Comparison of ENCODE assay signal across 18 cellular contexts in genomic region chr13:94947392-94947791, GRCh38.
A peak's percentile ranks its signal among the peaks of the same experiment; 100 is the strongest.
DNase-seq lines count a peak whose midpoint lies in the region; TF ChIP-seq lines count a peak whose summit lies in the region.
"Had no signal": no experiment of that assay in that cellular context is flagged by ENCODE, and none has a peak within 500 bp of the region (broad histone marks: within the 10 kb centered on the region; RNA-seq: fewer than 3 reads in every experiment).

No MANE protein-coding gene starts in this region.

- no peak overlapping the region for H3K27ac Mint-ChIP-seq in CD8-positive, alpha-beta memory T cell

- CTCF ChIA-PET in CD8-positive, alpha-beta memory T cell (lab: Charles Lee) = no interaction called here

- peaks cover 0 to 5% (median 0%) of the 10 kb centered on the region in 5 donors for H3K9me3 Mint-ChIP-seq in CD8-positive, alpha-beta memory T cell

- H3K4me1 ChIP-seq in tibial artery = no peaks in the 10 kb centered on the region
- H3K4me1 ChIP-seq in CD8-positive, alpha-beta memory T cell (ENCODE audit: insufficient read depth, low read length) = no peaks in the 10 kb centered on the region
- H3K4me1 ChIP-seq: A549; BLaER1 treated with 17β-estradiol and CSF1 and Interleukin-3, amounts not matched to agents 10 nM and 100 nM had no signal

- POLR2A ChIA-PET in CD8-positive, alpha-beta memory T cell (lab: Charles Lee) = no interaction called here

- intact Hi-C loops in tibial artery (cut with DNase I; ENCODE audit: low total_unique reads) = no loop called here

- DNase-seq in NCI-H1436 (lab: John Stamatoyannopoulos, UW) = peak; percentile 7
- DNase-seq in NCI-H1436 treated with DMSO at 0.1 percent for 48 hours (lab: John Stamatoyannopoulos, UW) = no peak
- peak; percentile 65 for DNase-seq in NCI-H345 treated with DMSO at 0.1 percent for 48 hours (lab: John Stamatoyannopoulos, UW; ENCODE audit: unreplicated experiment)
- no peak for DNase-seq in substantia nigra (lab: John Stamatoyannopoulos, UW)
- no peak for DNase-seq in tibial artery
- no peak for DNase-seq in COLO668 (lab: John Stamatoyannopoulos, UW; ENCODE audit: unreplicated experiment)
- no peak for DNase-seq in CD8-positive, alpha-beta memory T cell
- DNase-seq: DMS 273 treated with DMSO at 0.1 percent for 48 hours; GDM1; KBM-7; NCI-H2029; NCI-H524; NK-92 treated with Interleukin-12 subunit alpha and Interleukin-12 subunit beta, amount 100 ng/mL, for 24 hours; PC-9 had no signal

- peak overlapping the region; percentile 30 for H3K27ac ChIP-seq in cingulate gyrus (ENCODE audit: low read depth, low read length)
- H3K27ac ChIP-seq in substantia nigra (ENCODE audit: low read depth, low read length, poor library complexity, severe bottlenecking) = peak overlapping the region; percentile 31
- H3K27ac ChIP-seq in tibial artery = no peak overlapping the region
- no peak overlapping the region for H3K27ac ChIP-seq in CD8-positive, alpha-beta memory T cell (ENCODE audit: low read depth, low read length)
- H3K27ac ChIP-seq: A549; BLaER1 treated with 17β-estradiol and CSF1 and Interleukin-3, amounts not matched to agents 10 nM and 100 nM; PC-9 had no signal

- H3K36me3 Mint-ChIP-seq in CD8-positive, alpha-beta memory T cell = no peaks in the 10 kb centered on the region

- TF ChIP-seq CTCF in tibial artery (IDR thresholded peaks at IDR 0.05) = no peak

- H3K4me3 ChIP-seq in tibial artery = no peak overlapping the region
- no peak overlapping the region for H3K4me3 ChIP-seq in CD8-positive, alpha-beta memory T cell (ENCODE audit: low read length)
- H3K4me3 ChIP-seq: A549; BLaER1 treated with 17β-estradiol and CSF1 and Interleukin-3, amounts not matched to agents 10 nM and 100 nM; GM12878; PC-9 had no signal

- H3K27me3 ChIP-seq in tibial artery = no peaks in the 10 kb centered on the region
- H3K27me3 ChIP-seq in CD8-positive, alpha-beta memory T cell (ENCODE audit: insufficient read depth, low read length, poor library complexity, severe bottlenecking) = no peaks in the 10 kb centered on the region
- H3K27me3 ChIP-seq: BLaER1 treated with 17β-estradiol and CSF1 and Interleukin-3, amounts not matched to agents 10 nM and 100 nM had no signal

- no peaks in the 10 kb centered on the region for H3K9me3 ChIP-seq in tibial artery
- H3K9me3 ChIP-seq in CD8-positive, alpha-beta memory T cell (ENCODE audit: low read length) = no peaks in the 10 kb centered on the region
- H3K9me3 ChIP-seq: A549; BLaER1 treated with 17β-estradiol and CSF1 and Interleukin-3, amounts not matched to agents 10 nM and 100 nM had no signal

- H3K4me1 Mint-ChIP-seq in CD8-positive, alpha-beta memory T cell = no peaks in the 10 kb centered on the region

- H3K36me3 ChIP-seq in tibial artery = no peaks in the 10 kb centered on the region
- no peaks in the 10 kb centered on the region for H3K36me3 ChIP-seq in CD8-positive, alpha-beta memory T cell (ENCODE audit: insufficient read depth, low read length)
- H3K36me3 ChIP-seq: BLaER1 treated with 17β-estradiol and CSF1 and Interleukin-3, amounts not matched to agents 10 nM and 100 nM had no signal

- H3K4me3 Mint-ChIP-seq in CD8-positive, alpha-beta memory T cell = no peak overlapping the region

- peaks cover 3 to 16% of the 10 kb centered on the region in 2 donors for H3K27me3 Mint-ChIP-seq in CD8-positive, alpha-beta memory T cell

Comparison
In these comparisons a context has a peak if more than half of its experiments do, and no peak if none do; other contexts are left out.
1. DNase-seq: peak in NCI-H1436 (single experiment) and NCI-H345 treated with DMSO at 0.1 percent for 48 hours (single experiment); none in NCI-H1436 treated with DMSO at 0.1 percent for 48 hours (single experiment), substantia nigra (0 of 49), tibial artery (0 of 2), COLO668 (single experiment) and CD8-positive, alpha-beta memory T cell (0 of 5).
2. H3K27ac ChIP-seq: peak in cingulate gyrus (single experiment) and substantia nigra (single experiment); none in tibial artery (0 of 2) and CD8-positive, alpha-beta memory T cell (single experiment).